Comparison of ENCODE assay signal across 1 cellular context in genomic region chr19:8291333-8291732, GRCh38. TPM values are rescaled to one million over a fixed set of nuclear protein-coding genes. Genes with fewer than 3 reads are reported as not detected.
"Had no signal": no experiment of that assay in that cellular context is flagged by ENCODE, and none has a peak within 500 bp of the region (broad histone marks: within the 10 kb centered on the region; RNA-seq: fewer than 3 reads in every experiment).

No MANE protein-coding gene starts in this region.

RNA-seq across cellular contexts. Expression of gene KANK3, which starts 51.7 kb away (rescaled TPM):
- total RNA-seq: SJSA1 had no signal
